Comparison of ENCODE assay signal across 35 cellular contexts in the genomic region with DNA sequence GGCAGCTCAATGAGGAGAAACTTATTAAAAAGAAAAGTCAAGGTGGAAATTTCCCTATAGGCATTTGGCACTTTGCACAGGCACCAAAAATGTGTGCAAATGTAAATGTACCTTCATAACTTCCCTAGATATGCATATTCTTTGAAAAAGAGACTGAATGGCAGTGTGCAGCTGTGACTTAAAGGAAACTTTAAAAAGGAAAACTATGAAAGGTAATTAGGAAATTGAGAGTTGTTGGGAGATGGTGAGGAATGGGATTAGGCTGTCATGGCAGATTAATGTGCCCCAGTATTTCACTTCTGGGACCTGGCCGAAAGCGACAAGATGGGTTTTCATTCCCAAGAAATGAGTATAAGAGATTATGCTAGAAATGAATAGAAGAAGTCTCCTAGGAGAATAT.
"Had no signal": no experiment of that assay in that cellular context is flagged by ENCODE, and none has a peak within 500 bp of the region (broad histone marks: within the 10 kb centered on the region; RNA-seq: fewer than 3 reads in every experiment).

No MANE protein-coding gene starts in this region.

- ATAC-seq: activated CD8-positive, alpha-beta T cell treated with anti-CD3 and anti-CD28 coated beads for 36 hours; activated naive CD4-positive, alpha-beta T cell treated with anti-CD3 and anti-CD28 coated beads, Interleukin-2, amount 50 U/mL, for 72 hours; activated T-cell treated with anti-CD3 and anti-CD28 coated beads, Interleukin-2, amount 50 U/mL, for 4 hours; activated T-cell treated with anti-CD3 and anti-CD28 coated beads, Interleukin-2, amount 50 U/mL, for 72 hours; activated T-helper 17 cell treated with anti-CD3 and anti-CD28 coated beads, Interleukin-2, amount 50 U/mL, for 72 hours; body of pancreas had no signal

- H3K9me3 Mint-ChIP-seq: activated B cell treated with CpG ODN at 0.5 μM for 24 hours; activated CD4-positive, alpha-beta memory T cell treated with anti-CD3 and anti-CD28 coated beads for 36 hours; activated CD4-positive, alpha-beta T cell treated with anti-CD3 and anti-CD28 coated beads, Interleukin-2, amount 10 ng/mL, durations not matched to agents 24 days and 14 days; activated CD8-positive, alpha-beta T cell treated with anti-CD3 and anti-CD28 coated beads for 36 hours; activated naive CD4-positive, alpha-beta T cell treated with anti-CD3 and anti-CD28 coated beads for 36 hours; activated naive CD4-positive, alpha-beta T cell treated with anti-CD3 and anti-CD28 coated beads, Interleukin-2, amount 50 U/mL, for 72 hours; activated naive CD8-positive, alpha-beta T cell treated with anti-CD3 and anti-CD28 coated beads for 36 hours; activated T-cell treated with anti-CD3 and anti-CD28 coated beads, Interleukin-2, amount 50 U/mL, for 4 hours; activated T-cell treated with anti-CD3 and anti-CD28 coated beads, Interleukin-2, amount 50 U/mL, for 72 hours; activated T-helper 1 cell treated with anti-CD3 and anti-CD28 coated beads, Interleukin-12 subunit alpha, Interleukin-12 subunit beta, Interleukin-2, Interleukin-4 antibody, amounts not matched to agents 30 ng/mL and 10 ng/mL and 1 ng/mL, durations not matched to agents 14 hours and 24 hours and 36 hours; activated T-helper 17 cell treated with anti-CD3 and anti-CD28 coated beads, Interleukin-2, amount 50 U/mL, for 72 hours; T-helper 1 cell treated with Interleukin-12 subunit alpha and Interleukin-12 subunit beta and Interleukin-4 antibody, amounts not matched to agents 30 μg/mL and 1 μg/mL, for 36 hours; T-helper 2 cell treated with Interferon-gamma antibody and Interleukin-4, amounts not matched to agents 5 μg/mL and 100 μg/mL, for 36 hours had no signal

- DNase-seq: activated B cell treated with CpG ODN at 0.5 μM for 24 hours; activated CD4-positive, alpha-beta memory T cell treated with anti-CD3 and anti-CD28 coated beads for 36 hours; activated CD4-positive, alpha-beta T cell treated with anti-CD3 and anti-CD28 coated beads for 4 hours; activated CD4-positive, alpha-beta T cell treated with anti-CD3 and anti-CD28 coated beads, Interleukin-2, amount 10 ng/mL, durations not matched to agents 24 days and 14 days; activated CD4-positive, alpha-beta T cell treated with anti-CD3 and anti-CD28 coated beads, Interleukin-2, amount 50 U/mL, for 1 hour; activated CD4-positive, alpha-beta T cell treated with anti-CD3 and anti-CD28 coated beads, Interleukin-2, amount 50 U/mL, for 4 hours; activated CD4-positive, CD25-positive, alpha-beta regulatory T cell treated with anti-CD3 and anti-CD28 coated beads, Interleukin-2, amount 50 U/mL, for 72 hours; activated CD8-positive, alpha-beta memory T cell treated with anti-CD3 and anti-CD28 coated beads, Interleukin-2, amount 50 U/mL, for 4 hours; activated CD8-positive, alpha-beta T cell treated with anti-CD3 and anti-CD28 coated beads for 36 hours; activated effector memory CD4-positive, alpha-beta T cell treated with anti-CD3 and anti-CD28 coated beads, Interleukin-2, amount 50 U/mL, for 16 hours; activated gamma-delta T cell treated with Interleukin-2 at 50 U/mL for 16 hours; activated naive CD4-positive, alpha-beta T cell; activated naive CD4-positive, alpha-beta T cell treated with anti-CD3 and anti-CD28 coated beads for 36 hours; activated naive CD4-positive, alpha-beta T cell treated with anti-CD3 and anti-CD28 coated beads, Interleukin-2, amount 50 U/mL, for 16 hours; activated naive CD8-positive, alpha-beta T cell treated with anti-CD3 and anti-CD28 coated beads for 36 hours; activated T-cell treated with anti-CD3 and anti-CD28 coated beads for 4 hours; activated T-cell treated with anti-CD3 and anti-CD28 coated beads, Interleukin-2, amount 50 U/mL, for 1 hour; activated T-cell treated with anti-CD3 and anti-CD28 coated beads, Interleukin-2, amount 50 U/mL, for 4 hours; activated T-cell treated with anti-CD3 and anti-CD28 coated beads, Interleukin-2, amount 50 U/mL, for 72 hours; adrenal gland; amniotic stem cell; aorta; body of pancreas; brain microvascular endothelial cell; central memory CD4-positive, alpha-beta T cell; T-helper 1 cell; T-helper 2 cell; T-helper 9 cell had no signal

- H3K9me3 ChIP-seq: adrenal gland, body of pancreas, breast epithelium had no signal

- H3K27ac ChIP-seq: adrenal gland, body of pancreas, brain microvascular endothelial cell, breast epithelium, VCaP had no signal

- H3K36me3 Mint-ChIP-seq: activated CD4-positive, alpha-beta memory T cell treated with anti-CD3 and anti-CD28 coated beads for 36 hours; activated naive CD4-positive, alpha-beta T cell treated with anti-CD3 and anti-CD28 coated beads, Interleukin-2, amount 50 U/mL, for 72 hours; activated naive CD8-positive, alpha-beta T cell treated with anti-CD3 and anti-CD28 coated beads for 36 hours had no signal

- H3K4me1 ChIP-seq: adrenal gland, body of pancreas, breast epithelium had no signal

- H3K36me3 ChIP-seq: adrenal gland, brain microvascular endothelial cell, breast epithelium had no signal

- H3K4me3 ChIP-seq: adrenal gland, body of pancreas, breast epithelium had no signal

- H3K27ac Mint-ChIP-seq: activated B cell treated with CpG ODN at 0.5 μM for 24 hours; activated CD4-positive, alpha-beta memory T cell treated with anti-CD3 and anti-CD28 coated beads for 36 hours; activated CD4-positive, alpha-beta T cell treated with anti-CD3 and anti-CD28 coated beads, Interleukin-2, amount 10 ng/mL, durations not matched to agents 24 days and 14 days; activated CD8-positive, alpha-beta T cell treated with anti-CD3 and anti-CD28 coated beads for 36 hours; activated naive CD4-positive, alpha-beta T cell treated with anti-CD3 and anti-CD28 coated beads for 36 hours; activated naive CD4-positive, alpha-beta T cell treated with anti-CD3 and anti-CD28 coated beads, Interleukin-2, amount 50 U/mL, for 72 hours; activated naive CD8-positive, alpha-beta T cell treated with anti-CD3 and anti-CD28 coated beads for 36 hours; activated T-cell treated with anti-CD3 and anti-CD28 coated beads, Interleukin-2, amount 50 U/mL, for 72 hours; activated T-helper 1 cell treated with anti-CD3 and anti-CD28 coated beads, Interleukin-12 subunit alpha, Interleukin-12 subunit beta, Interleukin-2, Interleukin-4 antibody, amounts not matched to agents 30 ng/mL and 10 ng/mL and 1 ng/mL, durations not matched to agents 14 hours and 24 hours and 36 hours; activated T-helper 17 cell treated with anti-CD3 and anti-CD28 coated beads, Interleukin-2, amount 50 U/mL, for 72 hours; T-helper 1 cell treated with Interleukin-12 subunit alpha and Interleukin-12 subunit beta and Interleukin-4 antibody, amounts not matched to agents 30 μg/mL and 1 μg/mL, for 36 hours; T-helper 2 cell treated with Interferon-gamma antibody and Interleukin-4, amounts not matched to agents 5 μg/mL and 100 μg/mL, for 36 hours had no signal

- H3K4me3 Mint-ChIP-seq: activated B cell treated with CpG ODN at 0.5 μM for 24 hours; activated CD4-positive, alpha-beta memory T cell treated with anti-CD3 and anti-CD28 coated beads for 36 hours; activated CD4-positive, alpha-beta T cell treated with anti-CD3 and anti-CD28 coated beads, Interleukin-2, amount 10 ng/mL, durations not matched to agents 24 days and 14 days; activated CD8-positive, alpha-beta T cell treated with anti-CD3 and anti-CD28 coated beads for 36 hours; activated naive CD4-positive, alpha-beta T cell treated with anti-CD3 and anti-CD28 coated beads for 36 hours; activated naive CD8-positive, alpha-beta T cell treated with anti-CD3 and anti-CD28 coated beads for 36 hours; activated T-cell treated with anti-CD3 and anti-CD28 coated beads, Interleukin-2, amount 50 U/mL, for 4 hours; activated T-cell treated with anti-CD3 and anti-CD28 coated beads, Interleukin-2, amount 50 U/mL, for 72 hours; activated T-helper 1 cell treated with anti-CD3 and anti-CD28 coated beads, Interleukin-12 subunit alpha, Interleukin-12 subunit beta, Interleukin-2, Interleukin-4 antibody, amounts not matched to agents 30 ng/mL and 10 ng/mL and 1 ng/mL, durations not matched to agents 14 hours and 24 hours and 36 hours; activated T-helper 17 cell treated with anti-CD3 and anti-CD28 coated beads, Interleukin-2, amount 50 U/mL, for 72 hours; T-helper 1 cell treated with Interleukin-12 subunit alpha and Interleukin-12 subunit beta and Interleukin-4 antibody, amounts not matched to agents 30 μg/mL and 1 μg/mL, for 36 hours; T-helper 2 cell treated with Interferon-gamma antibody and Interleukin-4, amounts not matched to agents 5 μg/mL and 100 μg/mL, for 36 hours had no signal

- H3K27me3 Mint-ChIP-seq: activated B cell treated with CpG ODN at 0.5 μM for 24 hours; activated CD8-positive, alpha-beta T cell treated with anti-CD3 and anti-CD28 coated beads for 36 hours had no signal

- H3K4me1 Mint-ChIP-seq: activated B cell treated with CpG ODN at 0.5 μM for 24 hours; activated CD4-positive, alpha-beta T cell treated with anti-CD3 and anti-CD28 coated beads, Interleukin-2, amount 10 ng/mL, durations not matched to agents 24 days and 14 days; activated naive CD8-positive, alpha-beta T cell treated with anti-CD3 and anti-CD28 coated beads for 36 hours; activated T-helper 17 cell treated with anti-CD3 and anti-CD28 coated beads, Interleukin-2, amount 50 U/mL, for 72 hours had no signal

- H3K27me3 ChIP-seq: body of pancreas, brain microvascular endothelial cell, breast epithelium had no signal
